16 cellular contexts compared by ENCODE assay signal in genomic region chr20:57651977-57652864, GRCh38. TPM values are rescaled to one million over a fixed set of nuclear protein-coding genes. Genes with fewer than 3 reads are reported as not detected.
DNase-seq lines count a peak whose midpoint lies in the region; ATAC-seq, FAIRE-seq and TF ChIP-seq lines count a peak whose summit lies in the region.
"Had no signal": no experiment of that assay in that cellular context is flagged by ENCODE, and none has a peak within 500 bp of the region (broad histone marks: within the 10 kb centered on the region; RNA-seq: fewer than 3 reads in every experiment).

No MANE protein-coding gene starts in this region.

- DNase-seq in GM12892 (ENCODE audit: insufficient read length), result peak; percentile 9
- DNase-seq in activated CD4-positive, alpha-beta memory T cell treated with anti-CD3 and anti-CD28 coated beads for 36 hours, result peak; percentile 7
- peak in 2 of 3 donors; percentile 10 to 63 for DNase-seq in right cardiac atrium
- peak; percentile 14 for DNase-seq in stimulated activated CD8-positive, alpha-beta memory T cell treated with anti-CD3 and anti-CD28 coated beads, Interleukin-4, amount 100 ng/mL, for 48 hours
- DNase-seq in WTC11 (ENCODE audit: low spot score), result no peak
- DNase-seq in foreskin melanocyte, result no peak
- no peak for DNase-seq in NCI-H510A treated with DMSO at 0.1 percent for 48 hours (lab: John Stamatoyannopoulos, UW)
- DNase-seq: activated CD4-positive, alpha-beta T cell treated with anti-CD3 and anti-CD28 coated beads for 4 hours; effector memory CD4-positive, alpha-beta T cell; foreskin fibroblast; GF-D8; MG63; PC-9; stimulated activated CD4-positive, alpha-beta T cell treated with anti-CD3 and anti-CD28 coated beads, Interleukin-4, amount 100 ng/mL, for 1 hour; stimulated activated naive B cell treated with anti-CD40 and anti-IgM and Interleukin-4, amounts not matched to agents 10 μg/mL and 1 μg/mL and 100 μg/mL, for 72 hours had no signal

- TF ChIP-seq CTCF in WTC11 (IDR thresholded peaks at IDR 0.05), result no peak

- no peak overlapping the region for H3K4me3 Mint-ChIP-seq in activated CD4-positive, alpha-beta memory T cell treated with anti-CD3 and anti-CD28 coated beads for 36 hours
- no peak overlapping the region for H3K4me3 Mint-ChIP-seq in WTC11
- H3K4me3 Mint-ChIP-seq: stimulated activated naive B cell treated with anti-CD40 and anti-IgM and Interleukin-4, amounts not matched to agents 10 μg/mL and 1 μg/mL and 100 μg/mL, for 72 hours; T-helper 1 cell treated with Interleukin-12 subunit alpha and Interleukin-12 subunit beta and Interleukin-4 antibody, amounts not matched to agents 30 μg/mL and 1 μg/mL, for 36 hours had no signal

- no peaks in the 10 kb centered on the region for H3K9me3 Mint-ChIP-seq in activated CD4-positive, alpha-beta memory T cell treated with anti-CD3 and anti-CD28 coated beads for 36 hours
- H3K9me3 Mint-ChIP-seq in WTC11, result no peaks in the 10 kb centered on the region
- H3K9me3 Mint-ChIP-seq: stimulated activated naive B cell treated with anti-CD40 and anti-IgM and Interleukin-4, amounts not matched to agents 10 μg/mL and 1 μg/mL and 100 μg/mL, for 72 hours; T-helper 1 cell treated with Interleukin-12 subunit alpha and Interleukin-12 subunit beta and Interleukin-4 antibody, amounts not matched to agents 30 μg/mL and 1 μg/mL, for 36 hours had no signal

- peaks cover 2% of the 10 kb centered on the region for H3K4me1 Mint-ChIP-seq in activated CD4-positive, alpha-beta memory T cell treated with anti-CD3 and anti-CD28 coated beads for 36 hours (ENCODE audit: low read depth)
- peaks cover 24% of the 10 kb centered on the region for H3K4me1 Mint-ChIP-seq in WTC11

- H3K27ac Mint-ChIP-seq in activated CD4-positive, alpha-beta memory T cell treated with anti-CD3 and anti-CD28 coated beads for 36 hours, result no peak overlapping the region
- H3K27ac Mint-ChIP-seq in WTC11, result no peak overlapping the region
- H3K27ac Mint-ChIP-seq: stimulated activated naive B cell treated with anti-CD40 and anti-IgM and Interleukin-4, amounts not matched to agents 10 μg/mL and 1 μg/mL and 100 μg/mL, for 72 hours; T-helper 1 cell treated with Interleukin-12 subunit alpha and Interleukin-12 subunit beta and Interleukin-4 antibody, amounts not matched to agents 30 μg/mL and 1 μg/mL, for 36 hours had no signal

- H3K27me3 ChIP-seq in right cardiac atrium (ENCODE audit: control insufficient read depth, insufficient read depth), result no peaks in the 10 kb centered on the region
- H3K27me3 ChIP-seq: MG63 had no signal

- no peak for ATAC-seq in right cardiac atrium
- no peak for ATAC-seq in WTC11
- ATAC-seq: stimulated activated naive B cell treated with anti-CD40 and anti-IgM and Interleukin-4, amounts not matched to agents 10 μg/mL and 1 μg/mL and 100 μg/mL, for 72 hours had no signal

- POLR2A ChIA-PET in activated CD4-positive, alpha-beta memory T cell treated with anti-CD3 and anti-CD28 coated beads for 36 hours (lab: Charles Lee), result no interaction called here
- POLR2A ChIA-PET in WTC11 (lab: Charles Lee), result no interaction called here

- no peaks in the 10 kb centered on the region for H3K4me1 ChIP-seq in right cardiac atrium (ENCODE audit: control insufficient read depth, insufficient read depth, low read length)

- CTCF ChIA-PET in activated CD4-positive, alpha-beta memory T cell treated with anti-CD3 and anti-CD28 coated beads for 36 hours (lab: Charles Lee), result interaction anchor here (0.8 to 2.8 kb wide), 4 partner anchors 11 to 528 kb away, joined by 3 to 21 read pairs (median 7); no protein-coding TSS in a partner anchor
- CTCF ChIA-PET in WTC11 (lab: Charles Lee), result interaction anchor here (2.0 kb wide), 1 partner anchor 30 kb away, joined by 11 read pairs; no protein-coding TSS in a partner anchor

- no peak for FAIRE-seq in GM12892 (lab: Jason Lieb, UNC)

- peaks cover 1% of the 10 kb centered on the region for H3K36me3 Mint-ChIP-seq in activated CD4-positive, alpha-beta memory T cell treated with anti-CD3 and anti-CD28 coated beads for 36 hours
- H3K36me3 Mint-ChIP-seq in WTC11, result peaks cover 18% of the 10 kb centered on the region

- H3K27me3 Mint-ChIP-seq in activated CD4-positive, alpha-beta memory T cell treated with anti-CD3 and anti-CD28 coated beads for 36 hours, result peaks cover 2% of the 10 kb centered on the region
- H3K27me3 Mint-ChIP-seq in WTC11 (ENCODE audit: low read depth), result no peaks in the 10 kb centered on the region
- H3K27me3 Mint-ChIP-seq: stimulated activated naive B cell treated with anti-CD40 and anti-IgM and Interleukin-4, amounts not matched to agents 10 μg/mL and 1 μg/mL and 100 μg/mL, for 72 hours had no signal

- intact Hi-C loops in activated CD4-positive, alpha-beta memory T cell treated with anti-CD3 and anti-CD28 coated beads for 36 hours (cut with micrococcal nuclease), result loop anchor here (5.0 to 10.0 kb wide), 3 partner anchors 375 to 553 kb away; no protein-coding TSS in a partner anchor
- intact Hi-C loops in right cardiac atrium (cut with DNase I), result loop anchor here in 3 of 4 donors (5.0 to 10.0 kb wide), 5 partner anchors 53 to 533 kb away; no protein-coding TSS in a partner anchor

- 95% methylated on average over 57 of the region's 57 CpGs for WGBS in right cardiac atrium

- H3K4me3 ChIP-seq in right cardiac atrium (ENCODE audit: low read length), result no peak overlapping the region
- H3K4me3 ChIP-seq: MG63, PC-9 had no signal

- H3K27ac ChIP-seq in right cardiac atrium (ENCODE audit: low read length), result no peak overlapping the region
- H3K27ac ChIP-seq: PC-9 had no signal

- TF ChIP-seq POLR2A in GM12892 (IDR thresholded peaks at IDR 0.05; ENCODE audit: low read depth, low read length), result no peak

- no peaks in the 10 kb centered on the region for H3K9me3 ChIP-seq in right cardiac atrium (ENCODE audit: control insufficient read depth, low read length)
- H3K9me3 ChIP-seq: MG63 had no signal

TF ChIP-seq in WTC11, 78 proteins besides CTCF, POLR2A, EP300 and RAD21:
- TF ChIP-seq SP1 (CRISPR knock-in tag; conservative IDR thresholded peaks at IDR 0.05), result no peak
- TF ChIP-seq TEAD4 (CRISPR knock-in tag; IDR thresholded peaks at IDR 0.05), result no peak
- no peak for TF ChIP-seq IRF2 (CRISPR knock-in tag; IDR thresholded peaks at IDR 0.05; ENCODE audit: borderline replicate concordance, low read depth)
- no peak for TF ChIP-seq NR1H2 (CRISPR knock-in tag; IDR thresholded peaks at IDR 0.05)
- no peak for TF ChIP-seq MYBL2 (CRISPR knock-in tag; IDR thresholded peaks at IDR 0.05)
- TF ChIP-seq RELA (CRISPR knock-in tag; IDR thresholded peaks at IDR 0.05; ENCODE audit: borderline replicate concordance), result no peak
- no peak for TF ChIP-seq ZNF671 (CRISPR knock-in tag; IDR thresholded peaks at IDR 0.05)
- TF ChIP-seq CREM (CRISPR knock-in tag; IDR thresholded peaks at IDR 0.05), result no peak

RNA-seq across cellular contexts. Expression of gene ZBP1, which starts 32.0 kb away (rescaled TPM):
- polyA plus RNA-seq in GM12892 (2012; ENCODE audit: missing spikeins), result 2.0 TPM
- 1 to 10 TPM in 1 of 2 experiments, under 1 TPM in 1; 0.73 to 1.1 TPM for total RNA-seq in activated CD4-positive, alpha-beta memory T cell treated with anti-CD3 and anti-CD28 coated beads for 36 hours
- total RNA-seq in right cardiac atrium (under 1 TPM in 2 of 4 donors, not detected in 2; 0.23 to 0.38 TPM), WTC11 (2021) (not detected in 3 replicates)
- polyA plus RNA-seq in right cardiac atrium, result 0.16 TPM
- total RNA-seq: PC-9 had no signal

RNA-seq across cellular contexts. Expression of gene PMEPA1, which starts 57.6 kb away (rescaled TPM):
- 0.78 TPM for polyA plus RNA-seq in GM12892 (2012; ENCODE audit: missing spikeins)
- total RNA-seq in activated CD4-positive, alpha-beta memory T cell treated with anti-CD3 and anti-CD28 coated beads for 36 hours, result 1 to 10 TPM; 2.5 to 3.0 TPM
- total RNA-seq in right cardiac atrium (10 to 100 TPM; 31.7 to 82.0 (median 44.3) TPM), WTC11 (2021) (29.8 to 40.6 TPM (median 31.0 TPM) in 3 replicates)
- 17.3 TPM for polyA plus RNA-seq in right cardiac atrium

Comparison
In these comparisons a context has a peak if more than half of its experiments do, and no peak if none do; other contexts are left out.
1. DNase-seq: peak in GM12892 (single experiment), activated CD4-positive, alpha-beta memory T cell treated with anti-CD3 and anti-CD28 coated beads for 36 hours (single experiment), right cardiac atrium (2 of 3) and stimulated activated CD8-positive, alpha-beta memory T cell treated with anti-CD3 and anti-CD28 coated beads, Interleukin-4, amount 100 ng/mL, for 48 hours (single experiment); none in WTC11 (single experiment), foreskin melanocyte (single experiment) and NCI-H510A treated with DMSO at 0.1 percent for 48 hours (single experiment).